ENCODE assay signal across 24 cellular contexts in the genomic region with DNA sequence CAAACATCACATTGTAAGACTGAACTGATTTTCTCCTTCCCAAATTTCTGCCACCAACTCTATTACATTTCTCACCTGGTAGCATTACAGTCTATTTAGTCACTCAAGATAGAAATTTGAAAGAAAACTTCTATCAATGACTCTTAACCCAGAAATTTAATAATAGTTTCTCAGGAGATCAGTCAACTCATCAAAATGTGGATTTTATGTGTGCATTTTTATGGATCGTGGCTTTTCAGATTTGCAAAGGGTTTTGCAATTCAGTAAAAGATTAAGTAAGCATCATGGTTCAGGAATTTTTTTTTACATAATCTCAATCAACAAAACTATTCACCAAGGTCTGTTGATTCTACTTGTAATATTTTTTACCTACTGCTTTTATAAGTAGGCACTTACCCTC.
DNase-seq lines count a peak whose midpoint lies in the region; ATAC-seq and TF ChIP-seq lines count a peak whose summit lies in the region.
"Had no signal": no experiment of that assay in that cellular context is flagged by ENCODE, and none has a peak within 500 bp of the region (broad histone marks: within the 10 kb centered on the region; RNA-seq: fewer than 3 reads in every experiment).

No MANE protein-coding gene starts in this region.

- H3K36me3 ChIP-seq in BJ (ENCODE audit: control insufficient read depth, insufficient read depth, low read length): no peaks in the 10 kb centered on the region
- no peaks in the 10 kb centered on the region for H3K36me3 ChIP-seq in IMR-90 (ENCODE audit: control insufficient read depth, insufficient read depth, low read length)
- no peaks in the 10 kb centered on the region for H3K36me3 ChIP-seq in Caco-2 (ENCODE audit: control insufficient read depth, insufficient read depth, low read length)
- H3K36me3 ChIP-seq: HAP-1, SJSA1 had no signal

- intact Hi-C loops in IMR-90 (cut with micrococcal nuclease) (loop anchor here (2.0 kb wide), 2 partner anchors 18 to 38 kb away; no protein-coding TSS in a partner anchor), Caco-2 (cut with micrococcal nuclease; ENCODE audit: unreplicated experiment) (no loop called here)

- H3K9me3 ChIP-seq in IMR-90 (ENCODE audit: control insufficient read depth, insufficient read depth, low read length) (no peaks in the 10 kb centered on the region), Caco-2 (no peaks in the 10 kb centered on the region)
- H3K9me3 ChIP-seq: HAP-1, SJSA1 had no signal

- no peak overlapping the region for H2AK9ac ChIP-seq in IMR-90 (replicated peaks; ENCODE audit: low read depth, low read length, poor library complexity)

- dilution Hi-C loops in IMR-90 (cut with HindIII; ENCODE audit: low sequenced_read_pairs, unreplicated experiment): no loop called here

- H4K20me1 ChIP-seq in IMR-90 (ENCODE audit: insufficient read depth, low read length): no peaks in the 10 kb centered on the region

- H3K27me3 Mint-ChIP-seq in Caco-2 (ENCODE audit: insufficient read depth, unreplicated experiment) (no peaks in the 10 kb centered on the region), endothelial cell (ENCODE audit: unreplicated experiment) (no peaks in the 10 kb centered on the region)
- peaks cover 2% of the 10 kb centered on the region for H3K27me3 Mint-ChIP-seq in activated CD4-positive, alpha-beta T cell treated with anti-CD3 and anti-CD28 coated beads, Interleukin-2, amount 10 ng/mL, durations not matched to agents 7 days and 5 days
- H3K27me3 Mint-ChIP-seq: activated CD4-positive, alpha-beta memory T cell treated with anti-CD3 and anti-CD28 coated beads, Interleukin-2, amount 10 ng/mL, durations not matched to agents 7 days and 5 days; activated T-helper 17 cell treated with anti-CD3 and anti-CD28 coated beads, Interleukin-2, amount 50 U/mL, for 72 hours; naive thymus-derived CD8-positive, alpha-beta T cell had no signal

- H3K27me3 ChIP-seq in BJ (ENCODE audit: control insufficient read depth, insufficient read depth, low read length): no peaks in the 10 kb centered on the region
- no peaks in the 10 kb centered on the region for H3K27me3 ChIP-seq in IMR-90 (ENCODE audit: control insufficient read depth, insufficient read depth, low read length)
- H3K27me3 ChIP-seq in Caco-2 (replicated peaks; ENCODE audit: control insufficient read depth, insufficient read depth, low read length): no peaks in the 10 kb centered on the region
- H3K27me3 ChIP-seq: SJSA1 had no signal

- H4K5ac ChIP-seq in IMR-90 (ENCODE audit: low read depth, low read length): no peak overlapping the region

- no peak for TF ChIP-seq RAD21 in IMR-90 (IDR thresholded peaks at IDR 0.05; ENCODE audit: low read length)

- H3K4me1 Mint-ChIP-seq in Caco-2 (ENCODE audit: low read depth, unreplicated experiment) (no peaks in the 10 kb centered on the region), endothelial cell (ENCODE audit: unreplicated experiment) (no peaks in the 10 kb centered on the region)
- H3K4me1 Mint-ChIP-seq in activated CD4-positive, alpha-beta T cell treated with anti-CD3 and anti-CD28 coated beads, Interleukin-2, amount 10 ng/mL, durations not matched to agents 7 days and 5 days: no peaks in the 10 kb centered on the region
- H3K4me1 Mint-ChIP-seq: activated CD4-positive, alpha-beta memory T cell treated with anti-CD3 and anti-CD28 coated beads, Interleukin-2, amount 10 ng/mL, durations not matched to agents 7 days and 5 days; activated T-helper 17 cell treated with anti-CD3 and anti-CD28 coated beads, Interleukin-2, amount 50 U/mL, for 72 hours; endodermal cell had no signal

- BruUV-seq in IMR-90 (replicated peaks; lab: Mats Ljungman, UMichigan) (no TSS peak), Caco-2 (replicated peaks; lab: Mats Ljungman, UMichigan) (no TSS peak)

- no peak overlapping the region for H3K9ac ChIP-seq in IMR-90 (ENCODE audit: low read depth, low read length)

- H4K8ac ChIP-seq in IMR-90 (ENCODE audit: low read depth in 2 of 2, low read length in 2 of 2): no peak overlapping the region

- WGBS in IMR-90 (ENCODE audit: extremely low coverage in 2 of 2, insufficient read length in 1 of 2), 2 experiments: no CpG with 5 or more reads among the region's 1 CpG

- no peak overlapping the region for H3K4me2 ChIP-seq in IMR-90 (ENCODE audit: low read depth, low read length)

- no peak overlapping the region for H3K18ac ChIP-seq in IMR-90 (ENCODE audit: low read depth, low read length)

- H3K4ac ChIP-seq in IMR-90 (ENCODE audit: low read depth, low read length): no peak overlapping the region

- H3K14ac ChIP-seq in IMR-90 (replicated peaks; ENCODE audit: low read depth, low read length): no peak overlapping the region

- in situ Hi-C loops in IMR-90 (cut with MboI; ENCODE audit: low sequenced_read_pairs): no loop called here

- no peaks in the 10 kb centered on the region; the same call in 1 of the 2 replicates for H3K9me1 ChIP-seq in IMR-90 (ENCODE audit: insufficient read depth, low read length)

- H2AK5ac ChIP-seq in IMR-90 (ENCODE audit: low read depth, low read length): no peak overlapping the region

- H2BK120ac ChIP-seq in IMR-90 (ENCODE audit: low read depth, low read length): no peak overlapping the region

- H2BK15ac ChIP-seq in IMR-90 (ENCODE audit: low read depth, low read length): no peak overlapping the region

- no peak overlapping the region for H3K27ac ChIP-seq in IMR-90 (ENCODE audit: insufficient read depth, low read length)
- peak overlapping the region; percentile 51 for H3K27ac ChIP-seq in epithelial cell of prostate
- H3K27ac ChIP-seq: SJSA1 had no signal

- H3K4me1 ChIP-seq in IMR-90 (ENCODE audit: control insufficient read depth, insufficient read depth, low read length) (peaks cover 6% of the 10 kb centered on the region), Caco-2 (no peaks in the 10 kb centered on the region)
- H3K4me1 ChIP-seq: HAP-1, SJSA1 had no signal

- H2BK5ac ChIP-seq in IMR-90 (ENCODE audit: low read depth, low read length, poor library complexity, severe bottlenecking): peak overlapping the region; percentile 41

- H3K79me1 ChIP-seq in IMR-90 (ENCODE audit: low read depth in 1 of 2, low read length in 2 of 2): no peaks in the 10 kb centered on the region

- no peak for TF ChIP-seq POLR2A in IMR-90 (IDR thresholded peaks at IDR 0.05; ENCODE audit: low read depth, low read length)

- H3K36me3 Mint-ChIP-seq in Caco-2 (ENCODE audit: insufficient read depth, unreplicated experiment): no peaks in the 10 kb centered on the region
- no peaks in the 10 kb centered on the region for H3K36me3 Mint-ChIP-seq in endothelial cell (ENCODE audit: low read depth, unreplicated experiment)
- peaks cover 20% of the 10 kb centered on the region for H3K36me3 Mint-ChIP-seq in activated CD4-positive, alpha-beta T cell treated with anti-CD3 and anti-CD28 coated beads, Interleukin-2, amount 10 ng/mL, durations not matched to agents 7 days and 5 days (ENCODE audit: low read depth)

- H3K9me3 Mint-ChIP-seq in Caco-2 (ENCODE audit: unreplicated experiment) (no peaks in the 10 kb centered on the region), endothelial cell (ENCODE audit: unreplicated experiment) (no peaks in the 10 kb centered on the region)
- peaks cover 28% of the 10 kb centered on the region for H3K9me3 Mint-ChIP-seq in activated CD4-positive, alpha-beta T cell treated with anti-CD3 and anti-CD28 coated beads, Interleukin-2, amount 10 ng/mL, durations not matched to agents 7 days and 5 days

- H3K4me3 ChIP-seq in BJ (ENCODE audit: low read depth, low read length) (no peak overlapping the region), IMR-90 (ENCODE audit: insufficient read depth, low read depth, low read length) (no peak overlapping the region), Caco-2 (ENCODE audit: low read depth, low read length) (no peak overlapping the region)
- H3K4me3 ChIP-seq: HAP-1, SJSA1 had no signal

- no peak overlapping the region for H3K56ac ChIP-seq in IMR-90 (ENCODE audit: extremely low read depth, insufficient read depth, low read length)

- H2BK20ac ChIP-seq in IMR-90 (ENCODE audit: low read depth, low read length): no peak overlapping the region

- no peak overlapping the region for H3K4me3 Mint-ChIP-seq in Caco-2 (ENCODE audit: unreplicated experiment)
- no peak overlapping the region for H3K4me3 Mint-ChIP-seq in endothelial cell (ENCODE audit: unreplicated experiment)
- no peak overlapping the region for H3K4me3 Mint-ChIP-seq in activated CD4-positive, alpha-beta T cell treated with anti-CD3 and anti-CD28 coated beads, Interleukin-2, amount 10 ng/mL, durations not matched to agents 7 days and 5 days
- H3K4me3 Mint-ChIP-seq: activated CD4-positive, alpha-beta memory T cell treated with anti-CD3 and anti-CD28 coated beads, Interleukin-2, amount 10 ng/mL, durations not matched to agents 7 days and 5 days; activated T-helper 17 cell treated with anti-CD3 and anti-CD28 coated beads, Interleukin-2, amount 50 U/mL, for 72 hours; endodermal cell; naive thymus-derived CD8-positive, alpha-beta T cell had no signal

- H4K91ac ChIP-seq in IMR-90 (ENCODE audit: insufficient read depth, low read depth, low read length): no peak overlapping the region

- CTCF ChIA-PET in BJ (lab: Yijun Ruan, JAX) (no interaction called here), IMR-90 (lab: Yijun Ruan, JAX) (no interaction called here), Caco-2 (lab: Charles Lee) (no interaction called here)
- CTCF ChIA-PET in activated CD4-positive, alpha-beta T cell treated with anti-CD3 and anti-CD28 coated beads, Interleukin-2, amount 10 ng/mL, durations not matched to agents 7 days and 5 days (lab: Charles Lee): no interaction called here

- TF ChIP-seq CTCF in BJ (IDR thresholded peaks at IDR 0.05; ENCODE audit: insufficient read depth, low read depth, low read length) (no peak), IMR-90 (conservative IDR thresholded peaks at IDR 0.05; ENCODE audit: low read depth, low read length) (no peak), omental fat pad (IDR thresholded peaks at IDR 0.05) (no peak), Caco-2 (IDR thresholded peaks at IDR 0.05; ENCODE audit: insufficient read depth in 1 of 2, low read depth in 1 of 2, low read length in 1 of 2, severe bottlenecking in 1 of 2, unreplicated experiment in 1 of 2) (no peak), endothelial cell (IDR thresholded peaks at IDR 0.05; ENCODE audit: unreplicated experiment) (no peak)

- POLR2A ChIA-PET in BJ (lab: Charles Lee): no interaction called here
- POLR2A ChIA-PET in IMR-90 (lab: Charles Lee; ENCODE audit: unreplicated experiment): no interaction called here
- POLR2A ChIA-PET in Caco-2 (lab: Charles Lee): no interaction called here
- POLR2A ChIA-PET in activated CD4-positive, alpha-beta T cell treated with anti-CD3 and anti-CD28 coated beads, Interleukin-2, amount 10 ng/mL, durations not matched to agents 7 days and 5 days (lab: Charles Lee): no interaction called here

- H3K27ac Mint-ChIP-seq in Caco-2 (ENCODE audit: unreplicated experiment): no peak overlapping the region
- H3K27ac Mint-ChIP-seq in endothelial cell (ENCODE audit: unreplicated experiment): no peak overlapping the region
- no peak overlapping the region for H3K27ac Mint-ChIP-seq in activated CD4-positive, alpha-beta T cell treated with anti-CD3 and anti-CD28 coated beads, Interleukin-2, amount 10 ng/mL, durations not matched to agents 7 days and 5 days
- H3K27ac Mint-ChIP-seq: activated CD4-positive, alpha-beta memory T cell treated with anti-CD3 and anti-CD28 coated beads, Interleukin-2, amount 10 ng/mL, durations not matched to agents 7 days and 5 days; activated T-helper 17 cell treated with anti-CD3 and anti-CD28 coated beads, Interleukin-2, amount 50 U/mL, for 72 hours; endodermal cell had no signal

- ATAC-seq in IMR-90 (ENCODE audit: low read depth): peak; percentile 57
- ATAC-seq in omental fat pad (ENCODE audit: low FRiP score): peak; percentile 48
- ATAC-seq: activated T-helper 17 cell treated with anti-CD3 and anti-CD28 coated beads, Interleukin-2, amount 50 U/mL, for 72 hours; naive thymus-derived CD8-positive, alpha-beta T cell had no signal

- H2AFZ ChIP-seq in IMR-90 (replicated peaks; ENCODE audit: low read length, poor library complexity): no peak overlapping the region

- DNase-seq in BJ (ENCODE audit: low read depth) (peak; percentile 26), IMR-90 (peak; percentile 52), epithelial cell of prostate (ENCODE audit: low read depth, low spot score) (no peak), omental fat pad (ENCODE audit: low spot score) (no peak), DMS153 (lab: John Stamatoyannopoulos, UW) (no peak), Caco-2 (no peak), endothelial cell (ENCODE audit: low spot score) (no peak)
- DNase-seq in activated CD4-positive, alpha-beta T cell treated with anti-CD3 and anti-CD28 coated beads, Interleukin-2, amount 10 ng/mL, durations not matched to agents 7 days and 5 days: no peak
- DNase-seq: activated CD4-positive, alpha-beta memory T cell treated with anti-CD3 and anti-CD28 coated beads, Interleukin-2, amount 10 ng/mL, durations not matched to agents 7 days and 5 days; activated CD8-positive, alpha-beta memory T cell treated with anti-CD3 and anti-CD28 coated beads, Interleukin-2, amount 50 U/mL, for 48 hours; activated naive CD4-positive, alpha-beta T cell treated with anti-CD3 and anti-CD28 coated beads, Interleukin-2, amount 50 U/mL, for 16 hours; cortex of kidney; endodermal cell; naive thymus-derived CD8-positive, alpha-beta T cell; NCI-H1436; NCI-H2081 treated with DMSO at 0.1 percent for 48 hours; NCI-H345; NCI-H748 treated with DMSO at 0.1 percent for 48 hours; retina; stimulated activated CD4-positive, alpha-beta T cell treated with anti-CD3 and anti-CD28 coated beads, Interleukin-2, amount 100 ng/mL, for 48 hours; substantia nigra had no signal

- H3K23ac ChIP-seq in IMR-90 (ENCODE audit: low read depth, low read length): no peak overlapping the region

Comparison
In these comparisons a context has a peak if more than half of its experiments do, and no peak if none do; other contexts are left out.
1. DNase-seq: peak in BJ (single experiment) and IMR-90 (single experiment); none in epithelial cell of prostate (single experiment), omental fat pad (single experiment), DMS153 (single experiment), Caco-2 (0 of 2), endothelial cell (single experiment) and activated CD4-positive, alpha-beta T cell treated with anti-CD3 and anti-CD28 coated beads, Interleukin-2, amount 10 ng/mL, durations not matched to agents 7 days and 5 days (single experiment).